ENCODE assay signal across 10 cellular contexts in genomic region chr11:1254086-1254648, GRCh38. TPM values are rescaled to one million over a fixed set of nuclear protein-coding genes. Genes with fewer than 3 reads are reported as not detected.
"Had no signal": no experiment of that assay in that cellular context is flagged by ENCODE, and none has a peak within 500 bp of the region (broad histone marks: within the 10 kb centered on the region; RNA-seq: fewer than 3 reads in every experiment).

No MANE protein-coding gene starts in this region.

- H3K27ac ChIP-seq: HL-60 had no signal

- H3K4me2 ChIP-seq: GM23338 had no signal

- H3K27ac Mint-ChIP-seq: GM23338, HFFc6, IgD-negative memory B cell had no signal

- H3K4me3 Mint-ChIP-seq: GM23338, HFFc6, IgD-negative memory B cell had no signal

- H2AFZ ChIP-seq: GM23338 had no signal

- H3K4me3 ChIP-seq: GM23338, HAP-1, K562 had no signal

- H3K4me1 Mint-ChIP-seq: GM23338, IgD-negative memory B cell had no signal

- H3K36me3 Mint-ChIP-seq: IgD-negative memory B cell had no signal

- H3K4me1 ChIP-seq: HAP-1 had no signal

- H3K36me3 ChIP-seq: HAP-1 had no signal

- FAIRE-seq: H1, HepG2, K562 had no signal

- H3K9me3 ChIP-seq: HAP-1 had no signal

- DNase-seq: H7, HFFc6, KG1 had no signal

- H3K27me3 Mint-ChIP-seq: IgD-negative memory B cell had no signal

RNA-seq across cellular contexts. Expression of gene MUC5B, which starts 31.3 kb away (rescaled TPM):
- polyA plus RNA-seq: IgD-negative memory B cell had no signal
